In genomic region chr20:40743172-40743775, GRCh38 we compare ENCODE assay signal across 16 cellular contexts. TPM values are rescaled to one million over a fixed set of nuclear protein-coding genes. Genes with fewer than 3 reads are reported as not detected.
"Had no signal": no experiment of that assay in that cellular context is flagged by ENCODE, and none has a peak within 500 bp of the region (broad histone marks: within the 10 kb centered on the region; RNA-seq: fewer than 3 reads in every experiment).

No MANE protein-coding gene starts in this region.

- H3K4me3 ChIP-seq: adrenal gland, breast epithelium, coronary artery, gastroesophageal sphincter, mucosa of descending colon, pancreas, sigmoid colon, upper lobe of right lung had no signal

- H3K27ac ChIP-seq: adrenal gland, breast epithelium, coronary artery, gastroesophageal sphincter, pancreas, sigmoid colon, upper lobe of right lung had no signal

- H3K4me3 Mint-ChIP-seq: activated CD4-positive, alpha-beta T cell treated with anti-CD3 and anti-CD28 coated beads, Interleukin-2, amount 10 ng/mL, durations not matched to agents 7 days and 5 days; memory B cell; naive thymus-derived CD4-positive, alpha-beta T cell; stimulated activated effector memory CD8-positive, alpha-beta T cell treated with anti-CD3 and anti-CD28 coated beads, Interleukin-12 subunit alpha, Interleukin-12 subunit beta, amount 100 ng/mL, for 72 hours had no signal

- H3K27ac Mint-ChIP-seq: activated CD4-positive, alpha-beta T cell treated with anti-CD3 and anti-CD28 coated beads, Interleukin-2, amount 10 ng/mL, durations not matched to agents 7 days and 5 days; activated naive CD4-positive, alpha-beta T cell treated with anti-CD3 and anti-CD28 coated beads, Interleukin-2, amount 50 U/mL, for 72 hours; memory B cell; naive thymus-derived CD4-positive, alpha-beta T cell; stimulated activated effector memory CD8-positive, alpha-beta T cell treated with anti-CD3 and anti-CD28 coated beads, Interleukin-12 subunit alpha, Interleukin-12 subunit beta, amount 100 ng/mL, for 72 hours had no signal

- ATAC-seq: activated naive CD4-positive, alpha-beta T cell treated with anti-CD3 and anti-CD28 coated beads, Interleukin-2, amount 50 U/mL, for 72 hours; gastroesophageal sphincter; mucosa of descending colon; naive thymus-derived CD4-positive, alpha-beta T cell; pancreas; stimulated activated effector memory CD8-positive, alpha-beta T cell treated with anti-CD3 and anti-CD28 coated beads, Interleukin-12 subunit alpha, Interleukin-12 subunit beta, amount 100 ng/mL, for 72 hours; upper lobe of right lung had no signal

- H3K9me3 ChIP-seq: adrenal gland, breast epithelium, gastroesophageal sphincter, mucosa of descending colon, pancreas, sigmoid colon, upper lobe of right lung had no signal

- H3K9me3 Mint-ChIP-seq: activated CD4-positive, alpha-beta T cell treated with anti-CD3 and anti-CD28 coated beads, Interleukin-2, amount 10 ng/mL, durations not matched to agents 7 days and 5 days; activated naive CD4-positive, alpha-beta T cell treated with anti-CD3 and anti-CD28 coated beads, Interleukin-2, amount 50 U/mL, for 72 hours; memory B cell; naive thymus-derived CD4-positive, alpha-beta T cell; stimulated activated effector memory CD8-positive, alpha-beta T cell treated with anti-CD3 and anti-CD28 coated beads, Interleukin-12 subunit alpha, Interleukin-12 subunit beta, amount 100 ng/mL, for 72 hours had no signal

- H3K36me3 ChIP-seq: adrenal gland, breast epithelium, gastroesophageal sphincter, pancreas, sigmoid colon, upper lobe of right lung had no signal

- H3K4me1 ChIP-seq: adrenal gland, breast epithelium, gastroesophageal sphincter, pancreas, sigmoid colon, upper lobe of right lung had no signal

- H3K27me3 ChIP-seq: breast epithelium, pancreas, upper lobe of right lung had no signal

- DNase-seq: activated CD4-positive, alpha-beta T cell treated with anti-CD3 and anti-CD28 coated beads, Interleukin-2, amount 10 ng/mL, durations not matched to agents 7 days and 5 days; activated gamma-delta T cell treated with Interleukin-2 at 50 U/mL for 16 hours; adrenal gland; effector CD4-positive, alpha-beta T cell; mucosa of descending colon; naive thymus-derived CD4-positive, alpha-beta T cell; pancreas; sigmoid colon; stimulated activated CD4-positive, alpha-beta T cell treated with anti-CD3 and anti-CD28 coated beads, Interleukin-4, amount 100 ng/mL, for 24 hours; upper lobe of right lung had no signal

- H3K4me1 Mint-ChIP-seq: activated CD4-positive, alpha-beta T cell treated with anti-CD3 and anti-CD28 coated beads, Interleukin-2, amount 10 ng/mL, durations not matched to agents 7 days and 5 days had no signal

RNA-seq across cellular contexts. Expression of gene MAFB, which starts 54.2 kb away (rescaled TPM):
- total RNA-seq: activated CD4-positive, alpha-beta T cell treated with anti-CD3 and anti-CD28 coated beads, Interleukin-2, amount 10 ng/mL, durations not matched to agents 7 days and 5 days had no signal
